In genomic region chr1:97138515-97139032, GRCh38 we compare ENCODE assay signal across 8 cellular contexts.
DNase-seq lines count a peak whose midpoint lies in the region; ATAC-seq, FAIRE-seq and TF ChIP-seq lines count a peak whose summit lies in the region.

No MANE protein-coding gene starts in this region.

- 1% methylated on average over 4 of the region's 4 CpGs for WGBS in GM12878 (ENCODE audit: insufficient coverage, insufficient replicate concordance, low lambda C conversion rate, missing lambda C conversion rate)

- in situ Hi-C loops in GM12878 (cut with MboI), result no loop called here

- peak; percentile 55 for ATAC-seq in GM19351 (IDR thresholded peaks at IDR 0.05; ENCODE audit: unreplicated experiment)
- peak; percentile 32 for ATAC-seq in HG03039 (IDR thresholded peaks at IDR 0.05; ENCODE audit: unreplicated experiment)
- peak; percentile 58 for ATAC-seq in GM12878
- ATAC-seq in sciatic nerve, result peak; percentile 36

- H4K20me1 ChIP-seq in GM12878 (ENCODE audit: control insufficient read depth, insufficient read depth), result no peaks in the 10 kb centered on the region

- no peak overlapping the region for H3K9ac ChIP-seq in GM12878 (ENCODE audit: control insufficient read depth, insufficient read depth, low read length)

- no peaks in the 10 kb centered on the region for H3K79me2 ChIP-seq in GM12878 (ENCODE audit: control insufficient read depth, insufficient read depth, low read length)

- no peak for DNase-seq in GM12878 (ENCODE audit: low read depth, low spot score)
- no peak for DNase-seq in sciatic nerve (ENCODE audit: low spot score)
- no peak for DNase-seq in CD1c-positive myeloid dendritic cell (ENCODE audit: extremely low spot score)
- DNase-seq in stimulated activated CD4-positive, alpha-beta T cell treated with anti-CD3 and anti-CD28 coated beads, Interleukin-12 subunit alpha, Interleukin-12 subunit beta, amount 100 ng/mL, for 4 hours, result no peak
- no peak for DNase-seq in COLO668 (lab: John Stamatoyannopoulos, UW; ENCODE audit: unreplicated experiment)
- DNase-seq in UCSD-AML1 (lab: John Stamatoyannopoulos, UW; ENCODE audit: unreplicated experiment), result no peak

- SMC1A ChIA-PET in GM12878 (lab: Charles Lee; ENCODE audit: uncharacterized antibody, unreplicated experiment), result interaction anchor here (0.6 to 2.8 kb wide), 31 partner anchors 9 to 915 kb away, joined by 3 to 17 read pairs (median 4); no protein-coding TSS in a partner anchor

- TF ChIP-seq RAD21 in GM12878 (IDR thresholded peaks at IDR 0.05; ENCODE audit: insufficient read depth, low read depth, low read length), result no peak

- H3K27me3 ChIP-seq in GM12878 (replicated peaks in 1 of 2; ENCODE audit: control insufficient read depth in 2 of 2, insufficient read depth in 2 of 2, low read length in 1 of 2), result no peaks in the 10 kb centered on the region

- no TSS peak for BruUV-seq in GM12878 (replicated peaks; lab: Mats Ljungman, UMichigan)

- 0 out of 2 replicates have a peak overlapping the region, but pooled peaks have one; percentile 1 for H3K4me3 ChIP-seq in GM12878

- H3K36me3 ChIP-seq in GM12878 (ENCODE audit: control insufficient read depth in 2 of 2, insufficient read depth in 2 of 2, low read length in 1 of 2), result no peaks in the 10 kb centered on the region

- no peak for TF ChIP-seq POLR2A in GM12878 (IDR thresholded peaks at IDR 0.05; ENCODE audit: low read depth, low read length)

- H3K9me3 ChIP-seq in GM12878 (replicated peaks; ENCODE audit: control insufficient read depth, insufficient read depth, low read length), result no peaks in the 10 kb centered on the region

- H3K4me1 ChIP-seq in GM12878 (ENCODE audit: control insufficient read depth, insufficient read depth, low read length), result peaks cover 2% of the 10 kb centered on the region; the same call in 1 of the 2 replicates

- intact Hi-C loops in GM12878 (cut with micrococcal nuclease; ENCODE audit: unreplicated experiment) (loop anchor here (1.0 to 10.0 kb wide), 3 partner anchors 386 to 913 kb away; no protein-coding TSS in a partner anchor), sciatic nerve (cut with DNase I) (no loop called here)

- peak overlapping the region; percentile 63; the same call in 1 of the 2 replicates for H3K4me2 ChIP-seq in GM12878 (ENCODE audit: control insufficient read depth, insufficient read depth)

- H2AFZ ChIP-seq in GM12878 (ENCODE audit: control insufficient read depth, low read depth, low read length), result peak overlapping the region; percentile 71

- CTCF ChIA-PET in GM12878 (lab: Yijun Ruan, JAX), result interaction anchor here (0.7 to 2.3 kb wide), 41 partner anchors 9 to 1330 kb away, joined by 3 to 34 read pairs (median 4); no protein-coding TSS in a partner anchor

- POLR2A ChIA-PET in GM12878 (lab: Charles Lee), result interaction anchor here (1.0 kb wide), 1 partner anchor 9 kb away, joined by 3 read pairs; no protein-coding TSS in a partner anchor

- TF ChIP-seq CTCF in GM12878 (IDR thresholded peaks at IDR 0.05 in 2 of 3, conservative IDR thresholded peaks at IDR 0.05 in 1 of 3; ENCODE audit: control insufficient read depth in 2 of 3, extremely low read depth in 1 of 3, insufficient read depth in 1 of 3, low read depth in 3 of 3, low read length in 3 of 3), result no peak

- H3K27ac ChIP-seq in GM12878 (ENCODE audit: control insufficient read depth, insufficient read depth), result no peak overlapping the region

- RAD21 ChIA-PET in GM12878 (lab: Charles Lee; ENCODE audit: unreplicated experiment), result interaction anchor here (0.6 to 2.1 kb wide), 20 partner anchors 9 to 1330 kb away, joined by 3 to 19 read pairs (median 4); no protein-coding TSS in a partner anchor

- no peak for FAIRE-seq in GM12878 (lab: Jason Lieb, UNC)

- TF ChIP-seq EP300 in GM12878 (IDR thresholded peaks at IDR 0.05; ENCODE audit: borderline replicate concordance in 1 of 2, control insufficient read depth in 1 of 2, low read depth in 2 of 2, low read length in 2 of 2), result no peak

TF ChIP-seq in GM12878, 131 proteins besides CTCF, POLR2A, EP300 and RAD21 (continues in another document):
- TF ChIP-seq KLF5 (IDR thresholded peaks at IDR 0.05; ENCODE audit: partially characterized antibody), result no peak
- TF ChIP-seq IRF4 (IDR thresholded peaks at IDR 0.05; ENCODE audit: low read depth, low read length), result 0 out of 2 replicates have a peak, but pooled peaks have one; percentile 2
- TF ChIP-seq BACH1 (IDR thresholded peaks at IDR 0.05; ENCODE audit: borderline replicate concordance), result no peak
- no peak for TF ChIP-seq PRDM15 (CRISPR knock-in tag; IDR thresholded peaks at IDR 0.05)
- no peak for TF ChIP-seq REST (IDR thresholded peaks at IDR 0.05; ENCODE audit: low read depth, low read length)
- no peak for TF ChIP-seq SMAD5 (IDR thresholded peaks at IDR 0.05; ENCODE audit: low read depth)
- 0 out of 2 replicates have a peak, but pooled peaks have one; percentile 3 for TF ChIP-seq ATF3 (IDR thresholded peaks at IDR 0.05; ENCODE audit: borderline replicate concordance, extremely low read depth, low read depth, low read length)
- TF ChIP-seq HSF1 (IDR thresholded peaks at IDR 0.05; ENCODE audit: low read depth, low read length), result no peak
- TF ChIP-seq BMI1 (IDR thresholded peaks at IDR 0.05; ENCODE audit: borderline replicate concordance), result no peak
- peak; percentile 7; the same call in 1 of the 2 replicates for TF ChIP-seq GABPA (IDR thresholded peaks at IDR 0.05; ENCODE audit: low read depth)
- no peak for TF ChIP-seq RUNX3 (IDR thresholded peaks at IDR 0.05; ENCODE audit: low read length)
- no peak for TF ChIP-seq MYB (IDR thresholded peaks at IDR 0.05; ENCODE audit: borderline replicate concordance, low read depth, low read length)
- TF ChIP-seq RAD51 (IDR thresholded peaks at IDR 0.05), result peak; percentile 57; the same call in 1 of the 2 replicates
- TF ChIP-seq ATF7 (IDR thresholded peaks at IDR 0.05; ENCODE audit: low read depth), result no peak
